ENCODE assay signal across 27 cellular contexts in the genomic region with DNA sequence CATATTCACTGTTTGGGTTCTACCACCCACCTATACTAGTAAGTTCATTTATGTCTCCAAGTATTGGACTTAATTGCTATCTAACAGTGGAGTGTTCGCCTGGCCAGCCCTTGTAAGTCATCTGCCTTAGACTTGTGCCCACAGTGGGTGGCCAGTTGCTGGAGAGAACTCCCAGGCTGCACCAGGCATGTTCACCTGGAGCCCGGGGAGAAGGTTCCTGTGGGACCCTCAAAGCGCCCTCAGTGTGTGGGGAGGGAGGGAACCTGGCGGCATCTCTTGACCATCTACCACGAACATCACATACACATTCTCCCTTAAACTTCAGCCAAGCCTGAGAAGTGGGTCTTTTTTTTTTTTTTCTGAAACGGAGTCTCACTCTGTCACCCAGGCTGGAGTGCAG.
"Had no signal": no experiment of that assay in that cellular context is flagged by ENCODE, and none has a peak within 500 bp of the region (broad histone marks: within the 10 kb centered on the region; RNA-seq: fewer than 3 reads in every experiment).

No MANE protein-coding gene starts in this region.

- H3K36me3 Mint-ChIP-seq: activated naive CD4-positive, alpha-beta T cell treated with anti-CD3 and anti-CD28 coated beads, Interleukin-2, amount 50 U/mL, for 24 hours; stimulated activated naive B cell treated with anti-CD40 and anti-IgM and Interleukin-4, amounts not matched to agents 10 μg/mL and 1 μg/mL and 100 μg/mL, for 72 hours had no signal

- H3K27me3 Mint-ChIP-seq: activated CD4-positive, alpha-beta T cell treated with anti-CD3 and anti-CD28 coated beads, Interleukin-2, amount 10 ng/mL, durations not matched to agents 7 days and 5 days; activated naive CD4-positive, alpha-beta T cell treated with anti-CD3 and anti-CD28 coated beads, Interleukin-2, amount 50 U/mL, for 24 hours; activated naive CD8-positive, alpha-beta T cell treated with anti-CD3 and anti-CD28 coated beads, Interleukin-2, amount 50 U/mL, for 24 hours; activated T-cell treated with anti-CD3 and anti-CD28 coated beads, Interleukin-2, amount 50 U/mL, for 24 hours; stimulated activated naive B cell treated with anti-CD40 and anti-IgM and Interleukin-4, amounts not matched to agents 10 μg/mL and 1 μg/mL and 100 μg/mL, for 72 hours had no signal

- DNase-seq: activated CD4-positive, alpha-beta T cell treated with anti-CD3 and anti-CD28 coated beads for 1 hour; activated CD4-positive, alpha-beta T cell treated with anti-CD3 and anti-CD28 coated beads, Interleukin-2, amount 10 ng/mL, durations not matched to agents 7 days and 5 days; activated CD8-positive, alpha-beta T cell treated with anti-CD3 and anti-CD28 coated beads, Interleukin-2, amount 10 ng/mL, durations not matched to agents 7 days and 5 days; activated naive CD8-positive, alpha-beta T cell treated with anti-CD3 and anti-CD28 coated beads, Interleukin-2, amount 50 U/mL, for 24 hours; amygdala; caudate nucleus; dermis blood vessel endothelial cell; effector CD4-positive, alpha-beta T cell; gastrocnemius medialis; glutamatergic neuron; left colon; mesenchymal stem cell; retina; stimulated activated CD4-positive, alpha-beta T cell treated with anti-CD3 and anti-CD28 coated beads, Interleukin-15, amount 100 ng/mL, for 24 hours; stimulated activated CD4-positive, alpha-beta T cell treated with anti-CD3 and anti-CD28 coated beads, Interleukin-2, amount 100 ng/mL, for 24 hours; stimulated activated naive B cell treated with anti-CD40 and anti-IgM and Interleukin-4, amounts not matched to agents 10 μg/mL and 1 μg/mL and 100 μg/mL, for 72 hours; T-helper 17 cell; T1000 had no signal

- H3K27me3 ChIP-seq: hepatocyte had no signal

- H3K27ac Mint-ChIP-seq: activated CD4-positive, alpha-beta T cell treated with anti-CD3 and anti-CD28 coated beads, Interleukin-2, amount 10 ng/mL, durations not matched to agents 7 days and 5 days; activated CD8-positive, alpha-beta T cell treated with anti-CD3 and anti-CD28 coated beads, Interleukin-2, amount 10 ng/mL, durations not matched to agents 7 days and 5 days; activated naive CD4-positive, alpha-beta T cell treated with anti-CD3 and anti-CD28 coated beads, Interleukin-2, amount 50 U/mL, for 24 hours; activated naive CD8-positive, alpha-beta T cell treated with anti-CD3 and anti-CD28 coated beads, Interleukin-2, amount 50 U/mL, for 24 hours; activated T-cell treated with anti-CD3 and anti-CD28 coated beads, Interleukin-2, amount 50 U/mL, for 24 hours; nephron; stimulated activated naive B cell treated with anti-CD40 and anti-IgM and Interleukin-4, amounts not matched to agents 10 μg/mL and 1 μg/mL and 100 μg/mL, for 72 hours; T-helper 17 cell had no signal

- H3K4me1 Mint-ChIP-seq: activated naive CD4-positive, alpha-beta T cell treated with anti-CD3 and anti-CD28 coated beads, Interleukin-2, amount 50 U/mL, for 24 hours; activated naive CD8-positive, alpha-beta T cell treated with anti-CD3 and anti-CD28 coated beads, Interleukin-2, amount 50 U/mL, for 24 hours; stimulated activated naive B cell treated with anti-CD40 and anti-IgM and Interleukin-4, amounts not matched to agents 10 μg/mL and 1 μg/mL and 100 μg/mL, for 72 hours; T-helper 17 cell had no signal

- H3K9me3 Mint-ChIP-seq: activated naive CD4-positive, alpha-beta T cell treated with anti-CD3 and anti-CD28 coated beads, Interleukin-2, amount 50 U/mL, for 24 hours had no signal

- H3K4me2 ChIP-seq: hepatocyte had no signal

- H3K4me3 Mint-ChIP-seq: activated CD4-positive, alpha-beta T cell treated with anti-CD3 and anti-CD28 coated beads, Interleukin-2, amount 10 ng/mL, durations not matched to agents 7 days and 5 days; activated CD8-positive, alpha-beta T cell treated with anti-CD3 and anti-CD28 coated beads, Interleukin-2, amount 10 ng/mL, durations not matched to agents 7 days and 5 days; activated naive CD4-positive, alpha-beta T cell treated with anti-CD3 and anti-CD28 coated beads, Interleukin-2, amount 50 U/mL, for 24 hours; activated naive CD8-positive, alpha-beta T cell treated with anti-CD3 and anti-CD28 coated beads, Interleukin-2, amount 50 U/mL, for 24 hours; activated T-cell treated with anti-CD3 and anti-CD28 coated beads, Interleukin-2, amount 50 U/mL, for 24 hours; nephron; stimulated activated naive B cell treated with anti-CD40 and anti-IgM and Interleukin-4, amounts not matched to agents 10 μg/mL and 1 μg/mL and 100 μg/mL, for 72 hours; T-helper 17 cell had no signal

- H3K79me2 ChIP-seq: hepatocyte had no signal

- H3K27ac ChIP-seq: gastrocnemius medialis, hepatocyte, prostate gland, suprapubic skin, tibial artery had no signal

- H3K36me3 ChIP-seq: gastrocnemius medialis, prostate gland, suprapubic skin, tibial artery had no signal

- H2AFZ ChIP-seq: hepatocyte had no signal

- H3K4me3 ChIP-seq: gastrocnemius medialis, hepatocyte, prostate gland, suprapubic skin, tibial artery had no signal

- H3K4me1 ChIP-seq: gastrocnemius medialis, prostate gland, suprapubic skin, tibial artery had no signal

- ATAC-seq: activated CD8-positive, alpha-beta T cell treated with anti-CD3 and anti-CD28 coated beads, Interleukin-2, amount 10 ng/mL, durations not matched to agents 7 days and 5 days; activated naive CD8-positive, alpha-beta T cell treated with anti-CD3 and anti-CD28 coated beads, Interleukin-2, amount 50 U/mL, for 24 hours; gastrocnemius medialis; left colon; SK-N-SH treated with all-trans-retinoic acid at 6 μM for 48 hours; stimulated activated naive B cell treated with anti-CD40 and anti-IgM and Interleukin-4, amounts not matched to agents 10 μg/mL and 1 μg/mL and 100 μg/mL, for 72 hours; T-helper 17 cell had no signal

- FAIRE-seq: keratinocyte had no signal

- H3K9me3 ChIP-seq: gastrocnemius medialis, prostate gland had no signal
